15 cellular contexts compared by ENCODE assay signal in genomic region chr14:21988413-21988812, GRCh38.
DNase-seq lines count a peak whose midpoint lies in the region; ATAC-seq lines count a peak whose summit lies in the region.
"Had no signal": no experiment of that assay in that cellular context is flagged by ENCODE, and none has a peak within 500 bp of the region (broad histone marks: within the 10 kb centered on the region; RNA-seq: fewer than 3 reads in every experiment).

No MANE protein-coding gene starts in this region.

- H3K27me3 Mint-ChIP-seq in T-helper 2 cell treated with Interferon-gamma antibody and Interleukin-4, amounts not matched to agents 5 μg/mL and 100 μg/mL, for 36 hours (ENCODE audit: low read depth) = peaks cover 3% of the 10 kb centered on the region
- peaks cover 22% of the 10 kb centered on the region for H3K27me3 Mint-ChIP-seq in activated naive CD4-positive, alpha-beta T cell treated with anti-CD3 and anti-CD28 coated beads, Interleukin-2, amount 10 ng/mL, durations not matched to agents 7 days and 5 days
- no peaks in the 10 kb centered on the region for H3K27me3 Mint-ChIP-seq in stimulated activated naive CD8-positive, alpha-beta T cell treated with anti-CD3 and anti-CD28 coated beads, Interleukin-15, Interleukin-2, amounts not matched to agents 100 ng/mL and 50 ng/mL, for 24 hours

- DNase-seq in T-helper 2 cell treated with Interferon-gamma antibody and Interleukin-4, amounts not matched to agents 5 μg/mL and 100 μg/mL, for 36 hours (ENCODE audit: low spot score) = no peak
- no peak for DNase-seq in T-helper 2 cell
- DNase-seq in activated naive CD4-positive, alpha-beta T cell treated with anti-CD3 and anti-CD28 coated beads, Interleukin-2, amount 10 ng/mL, durations not matched to agents 7 days and 5 days = no peak
- no peak for DNase-seq in activated naive CD4-positive, alpha-beta T cell (lab: John Stamatoyannopoulos, UW)
- DNase-seq in activated naive CD4-positive, alpha-beta T cell treated with anti-CD3 and anti-CD28 coated beads, Interleukin-2, amount 50 U/mL, for 72 hours (ENCODE audit: low spot score in 2 of 2) = no peak
- DNase-seq in RPMI8226 = no peak
- DNase-seq in iPS-NIHi7 (ENCODE audit: extremely low spot score) = no peak
- DNase-seq: 8988T; KG1; NCI-H1048; NCI-H146; NCI-H345; NCI-H526 treated with DMSO at 0.1 percent for 48 hours; NK-92 treated with Interleukin-12 subunit alpha and Interleukin-12 subunit beta, amount 100 ng/mL, for 24 hours had no signal

- CTCF ChIA-PET in activated naive CD4-positive, alpha-beta T cell treated with anti-CD3 and anti-CD28 coated beads, Interleukin-2, amount 10 ng/mL, durations not matched to agents 7 days and 5 days (lab: Charles Lee) = interaction anchor here (0.9 to 7.0 kb wide), 8 partner anchors 10 to 581 kb away, joined by 3 to 69 read pairs (median 4); no protein-coding TSS in a partner anchor

- H3K27ac Mint-ChIP-seq in T-helper 2 cell treated with Interferon-gamma antibody and Interleukin-4, amounts not matched to agents 5 μg/mL and 100 μg/mL, for 36 hours = peak overlapping the region; percentile 82
- H3K27ac Mint-ChIP-seq in activated naive CD4-positive, alpha-beta T cell treated with anti-CD3 and anti-CD28 coated beads, Interleukin-2, amount 10 ng/mL, durations not matched to agents 7 days and 5 days = peak overlapping the region; percentile 46
- H3K27ac Mint-ChIP-seq in activated naive CD4-positive, alpha-beta T cell treated with anti-CD3 and anti-CD28 coated beads, Interleukin-2, amount 50 U/mL, for 72 hours = peak overlapping the region; percentile 78 to 90
- peak overlapping the region; percentile 84 for H3K27ac Mint-ChIP-seq in stimulated activated naive CD8-positive, alpha-beta T cell treated with anti-CD3 and anti-CD28 coated beads, Interleukin-15, Interleukin-2, amounts not matched to agents 100 ng/mL and 50 ng/mL, for 24 hours

- no peaks in the 10 kb centered on the region for H3K36me3 Mint-ChIP-seq in T-helper 2 cell treated with Interferon-gamma antibody and Interleukin-4, amounts not matched to agents 5 μg/mL and 100 μg/mL, for 36 hours (ENCODE audit: low read depth)
- H3K36me3 Mint-ChIP-seq in activated naive CD4-positive, alpha-beta T cell treated with anti-CD3 and anti-CD28 coated beads, Interleukin-2, amount 10 ng/mL, durations not matched to agents 7 days and 5 days = no peaks in the 10 kb centered on the region
- no peaks in the 10 kb centered on the region for H3K36me3 Mint-ChIP-seq in activated naive CD4-positive, alpha-beta T cell treated with anti-CD3 and anti-CD28 coated beads, Interleukin-2, amount 50 U/mL, for 72 hours
- no peaks in the 10 kb centered on the region for H3K36me3 Mint-ChIP-seq in stimulated activated naive CD8-positive, alpha-beta T cell treated with anti-CD3 and anti-CD28 coated beads, Interleukin-15, Interleukin-2, amounts not matched to agents 100 ng/mL and 50 ng/mL, for 24 hours (ENCODE audit: low read depth)

- peak; percentile 66 to 69 for ATAC-seq in activated naive CD4-positive, alpha-beta T cell treated with anti-CD3 and anti-CD28 coated beads, Interleukin-2, amount 50 U/mL, for 72 hours

- H3K4me3 Mint-ChIP-seq in T-helper 2 cell treated with Interferon-gamma antibody and Interleukin-4, amounts not matched to agents 5 μg/mL and 100 μg/mL, for 36 hours = peak overlapping the region; percentile 47
- no peak overlapping the region for H3K4me3 Mint-ChIP-seq in activated naive CD4-positive, alpha-beta T cell treated with anti-CD3 and anti-CD28 coated beads, Interleukin-2, amount 10 ng/mL, durations not matched to agents 7 days and 5 days
- peak overlapping the region; percentile 51 for H3K4me3 Mint-ChIP-seq in stimulated activated naive CD8-positive, alpha-beta T cell treated with anti-CD3 and anti-CD28 coated beads, Interleukin-15, Interleukin-2, amounts not matched to agents 100 ng/mL and 50 ng/mL, for 24 hours

- peaks cover 21% of the 10 kb centered on the region for H3K4me1 Mint-ChIP-seq in T-helper 2 cell treated with Interferon-gamma antibody and Interleukin-4, amounts not matched to agents 5 μg/mL and 100 μg/mL, for 36 hours (ENCODE audit: low read depth)
- H3K4me1 Mint-ChIP-seq in activated naive CD4-positive, alpha-beta T cell treated with anti-CD3 and anti-CD28 coated beads, Interleukin-2, amount 10 ng/mL, durations not matched to agents 7 days and 5 days = peaks cover 28% of the 10 kb centered on the region
- H3K4me1 Mint-ChIP-seq in stimulated activated naive CD8-positive, alpha-beta T cell treated with anti-CD3 and anti-CD28 coated beads, Interleukin-15, Interleukin-2, amounts not matched to agents 100 ng/mL and 50 ng/mL, for 24 hours (ENCODE audit: low read depth) = peaks cover 34% of the 10 kb centered on the region

- H3K9me3 Mint-ChIP-seq in T-helper 2 cell treated with Interferon-gamma antibody and Interleukin-4, amounts not matched to agents 5 μg/mL and 100 μg/mL, for 36 hours = no peaks in the 10 kb centered on the region
- H3K9me3 Mint-ChIP-seq in activated naive CD4-positive, alpha-beta T cell treated with anti-CD3 and anti-CD28 coated beads, Interleukin-2, amount 10 ng/mL, durations not matched to agents 7 days and 5 days = no peaks in the 10 kb centered on the region
- no peaks in the 10 kb centered on the region for H3K9me3 Mint-ChIP-seq in activated naive CD4-positive, alpha-beta T cell treated with anti-CD3 and anti-CD28 coated beads, Interleukin-2, amount 50 U/mL, for 72 hours
- H3K9me3 Mint-ChIP-seq in stimulated activated naive CD8-positive, alpha-beta T cell treated with anti-CD3 and anti-CD28 coated beads, Interleukin-15, Interleukin-2, amounts not matched to agents 100 ng/mL and 50 ng/mL, for 24 hours = no peaks in the 10 kb centered on the region
